ENCODE assay signal across 1 cellular context in the genomic region with DNA sequence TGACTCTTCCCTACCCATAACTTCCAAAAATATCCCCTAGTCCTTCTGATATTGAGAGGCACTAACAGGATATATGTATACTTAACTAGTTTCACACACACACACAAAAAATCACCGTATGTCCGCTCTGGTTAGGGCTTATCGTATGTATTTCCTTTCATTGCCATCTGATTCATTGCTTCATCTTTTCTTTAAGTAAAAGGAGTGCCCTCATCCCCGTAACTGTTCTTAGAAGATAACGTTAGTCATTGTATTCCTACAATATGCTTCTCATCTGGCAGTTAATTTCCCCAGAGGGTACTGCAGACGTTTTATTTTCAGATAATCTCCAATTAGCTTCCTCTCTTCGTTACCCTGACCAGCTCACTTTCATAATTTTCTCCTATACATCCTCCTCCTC.
TF ChIP-seq lines count a peak whose summit lies in the region.

No MANE protein-coding gene starts in this region.

TF ChIP-seq in K562, 482 proteins besides CTCF, POLR2A, EP300 and RAD21 (continues in another document):
- TF ChIP-seq FOSL1 (tag; conservative IDR thresholded peaks at IDR 0.05) (peak; percentile 78), XRCC3 (IDR thresholded peaks at IDR 0.05) (no peak), MTA2 (IDR thresholded peaks at IDR 0.05; ENCODE audit: low read depth) (peak; percentile 22; the same call in 1 of the 2 replicates), RFX1 (IDR thresholded peaks at IDR 0.05) (no peak), STAT5A (IDR thresholded peaks at IDR 0.05; ENCODE audit: borderline replicate concordance, low read length) (peak; percentile 52; the same call in 1 of the 2 replicates), HDAC1 (IDR thresholded peaks at IDR 0.05) (peak in 1 of 2 experiments; percentile 77; a peak in 2 of 4 replicates), KDM1A (IDR thresholded peaks at IDR 0.05) (peak; percentile 94), PHB2 (IDR thresholded peaks at IDR 0.05; ENCODE audit: low read depth) (peak; percentile 34; the same call in 1 of the 2 replicates), TGIF2 (CRISPR knock-in tag; IDR thresholded peaks at IDR 0.05) (no peak), KHSRP (IDR thresholded peaks at IDR 0.05) (no peak), TAL1 (IDR thresholded peaks at IDR 0.05) (peak; percentile 73), NCOA2 (IDR thresholded peaks at IDR 0.05; ENCODE audit: partially characterized antibody in 2 of 2) (peak in 1 of 2 experiments; percentile 37), HDAC6 (IDR thresholded peaks at IDR 0.05; ENCODE audit: low read depth, low read length) (no peak), SMARCE1 (IDR thresholded peaks at IDR 0.05) (peak; percentile 69; the same call in 1 of the 2 replicates), NR1H2 (CRISPR knock-in tag; IDR thresholded peaks at IDR 0.05) (no peak), NBN (IDR thresholded peaks at IDR 0.05; ENCODE audit: low read depth) (0 out of 2 replicates have a peak, but pooled peaks have one; percentile 19), CHD2 (IDR thresholded peaks at IDR 0.05; ENCODE audit: low read depth, low read length) (no peak), SMARCA4 (IDR thresholded peaks at IDR 0.05) (peak; percentile 73), BCOR (IDR thresholded peaks at IDR 0.05) (peak; percentile 51; the same call in 1 of the 2 replicates), CBFA2T2 (conservative IDR thresholded peaks at IDR 0.05) (peak; percentile 84), TCF3 (CRISPR knock-in tag; IDR thresholded peaks at IDR 0.05) (peak; percentile 82), HDAC2 (IDR thresholded peaks at IDR 0.05) (peak; percentile 74), ZKSCAN3 (CRISPR knock-in tag; IDR thresholded peaks at IDR 0.05) (no peak), MCM3 (IDR thresholded peaks at IDR 0.05) (no peak), PML (IDR thresholded peaks at IDR 0.05; ENCODE audit: low read length) (0 out of 2 replicates have a peak, but pooled peaks have one; percentile 47), KLF16 (IDR thresholded peaks at IDR 0.05) (peak; percentile 77), NFIC (IDR thresholded peaks at IDR 0.05) (peak; percentile 61), FOXM1 (IDR thresholded peaks at IDR 0.05; ENCODE audit: low read depth) (peak; percentile 55; the same call in 1 of the 2 replicates), FOXM1 (CRISPR knock-in tag; IDR thresholded peaks at IDR 0.05; ENCODE audit: low read depth) (no peak), RCOR1 (IDR thresholded peaks at IDR 0.05; ENCODE audit: borderline replicate concordance in 1 of 2, low read depth in 2 of 2, low read length in 2 of 2) (peak; percentile 38 to 90; a peak in 2 of 4 replicates), SOX6 (IDR thresholded peaks at IDR 0.05) (peak; percentile 92), DPF2 (IDR thresholded peaks at IDR 0.05) (peak; percentile 71), NEUROD1 (IDR thresholded peaks at IDR 0.05; ENCODE audit: borderline replicate concordance, low read depth, low read length, partially characterized antibody) (no peak), FOXJ3 (CRISPR knock-in tag; IDR thresholded peaks at IDR 0.05) (no peak), TEAD4 (IDR thresholded peaks at IDR 0.05; ENCODE audit: low read length) (peak; percentile 86), TEAD4 (CRISPR knock-in tag; IDR thresholded peaks at IDR 0.05; ENCODE audit: borderline replicate concordance) (no peak)
- TF ChIP-seq, protein P1, sequence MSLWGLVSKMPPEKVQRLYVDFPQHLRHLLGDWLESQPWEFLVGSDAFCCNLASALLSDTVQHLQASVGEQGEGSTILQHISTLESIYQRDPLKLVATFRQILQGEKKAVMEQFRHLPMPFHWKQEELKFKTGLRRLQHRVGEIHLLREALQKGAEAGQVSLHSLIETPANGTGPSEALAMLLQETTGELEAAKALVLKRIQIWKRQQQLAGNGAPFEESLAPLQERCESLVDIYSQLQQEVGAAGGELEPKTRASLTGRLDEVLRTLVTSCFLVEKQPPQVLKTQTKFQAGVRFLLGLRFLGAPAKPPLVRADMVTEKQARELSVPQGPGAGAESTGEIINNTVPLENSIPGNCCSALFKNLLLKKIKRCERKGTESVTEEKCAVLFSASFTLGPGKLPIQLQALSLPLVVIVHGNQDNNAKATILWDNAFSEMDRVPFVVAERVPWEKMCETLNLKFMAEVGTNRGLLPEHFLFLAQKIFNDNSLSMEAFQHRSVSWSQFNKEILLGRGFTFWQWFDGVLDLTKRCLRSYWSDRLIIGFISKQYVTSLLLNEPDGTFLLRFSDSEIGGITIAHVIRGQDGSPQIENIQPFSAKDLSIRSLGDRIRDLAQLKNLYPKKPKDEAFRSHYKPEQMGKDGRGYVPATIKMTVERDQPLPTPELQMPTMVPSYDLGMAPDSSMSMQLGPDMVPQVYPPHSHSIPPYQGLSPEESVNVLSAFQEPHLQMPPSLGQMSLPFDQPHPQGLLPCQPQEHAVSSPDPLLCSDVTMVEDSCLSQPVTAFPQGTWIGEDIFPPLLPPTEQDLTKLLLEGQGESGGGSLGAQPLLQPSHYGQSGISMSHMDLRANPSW (CRISPR knock-in tag; IDR thresholded peaks at IDR 0.05), result no peak
- TF ChIP-seq, protein P2, sequence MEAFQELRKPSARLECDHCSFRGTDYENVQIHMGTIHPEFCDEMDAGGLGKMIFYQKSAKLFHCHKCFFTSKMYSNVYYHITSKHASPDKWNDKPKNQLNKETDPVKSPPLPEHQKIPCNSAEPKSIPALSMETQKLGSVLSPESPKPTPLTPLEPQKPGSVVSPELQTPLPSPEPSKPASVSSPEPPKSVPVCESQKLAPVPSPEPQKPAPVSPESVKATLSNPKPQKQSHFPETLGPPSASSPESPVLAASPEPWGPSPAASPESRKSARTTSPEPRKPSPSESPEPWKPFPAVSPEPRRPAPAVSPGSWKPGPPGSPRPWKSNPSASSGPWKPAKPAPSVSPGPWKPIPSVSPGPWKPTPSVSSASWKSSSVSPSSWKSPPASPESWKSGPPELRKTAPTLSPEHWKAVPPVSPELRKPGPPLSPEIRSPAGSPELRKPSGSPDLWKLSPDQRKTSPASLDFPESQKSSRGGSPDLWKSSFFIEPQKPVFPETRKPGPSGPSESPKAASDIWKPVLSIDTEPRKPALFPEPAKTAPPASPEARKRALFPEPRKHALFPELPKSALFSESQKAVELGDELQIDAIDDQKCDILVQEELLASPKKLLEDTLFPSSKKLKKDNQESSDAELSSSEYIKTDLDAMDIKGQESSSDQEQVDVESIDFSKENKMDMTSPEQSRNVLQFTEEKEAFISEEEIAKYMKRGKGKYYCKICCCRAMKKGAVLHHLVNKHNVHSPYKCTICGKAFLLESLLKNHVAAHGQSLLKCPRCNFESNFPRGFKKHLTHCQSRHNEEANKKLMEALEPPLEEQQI (IDR thresholded peaks at IDR 0.05), result peak; percentile 39; the same call in 1 of the 2 replicates
- TF ChIP-seq, protein P3, sequence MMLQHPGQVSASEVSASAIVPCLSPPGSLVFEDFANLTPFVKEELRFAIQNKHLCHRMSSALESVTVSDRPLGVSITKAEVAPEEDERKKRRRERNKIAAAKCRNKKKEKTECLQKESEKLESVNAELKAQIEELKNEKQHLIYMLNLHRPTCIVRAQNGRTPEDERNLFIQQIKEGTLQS (IDR thresholded peaks at IDR 0.05), result peak; percentile 47
- TF ChIP-seq, protein P3 (CRISPR knock-in tag; conservative IDR thresholded peaks at IDR 0.05), result no peak
- TF ChIP-seq, protein P4, sequence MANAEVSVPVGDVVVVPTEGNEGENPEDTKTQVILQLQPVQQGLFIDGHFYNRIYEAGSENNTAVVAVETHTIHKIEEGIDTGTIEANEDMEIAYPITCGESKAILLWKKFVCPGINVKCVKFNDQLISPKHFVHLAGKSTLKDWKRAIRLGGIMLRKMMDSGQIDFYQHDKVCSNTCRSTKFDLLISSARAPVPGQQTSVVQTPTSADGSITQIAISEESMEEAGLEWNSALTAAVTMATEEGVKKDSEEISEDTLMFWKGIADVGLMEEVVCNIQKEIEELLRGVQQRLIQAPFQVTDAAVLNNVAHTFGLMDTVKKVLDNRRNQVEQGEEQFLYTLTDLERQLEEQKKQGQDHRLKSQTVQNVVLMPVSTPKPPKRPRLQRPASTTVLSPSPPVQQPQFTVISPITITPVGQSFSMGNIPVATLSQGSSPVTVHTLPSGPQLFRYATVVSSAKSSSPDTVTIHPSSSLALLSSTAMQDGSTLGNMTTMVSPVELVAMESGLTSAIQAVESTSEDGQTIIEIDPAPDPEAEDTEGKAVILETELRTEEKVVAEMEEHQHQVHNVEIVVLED (CRISPR knock-in tag; IDR thresholded peaks at IDR 0.05), result no peak
- TF ChIP-seq, protein P5, sequence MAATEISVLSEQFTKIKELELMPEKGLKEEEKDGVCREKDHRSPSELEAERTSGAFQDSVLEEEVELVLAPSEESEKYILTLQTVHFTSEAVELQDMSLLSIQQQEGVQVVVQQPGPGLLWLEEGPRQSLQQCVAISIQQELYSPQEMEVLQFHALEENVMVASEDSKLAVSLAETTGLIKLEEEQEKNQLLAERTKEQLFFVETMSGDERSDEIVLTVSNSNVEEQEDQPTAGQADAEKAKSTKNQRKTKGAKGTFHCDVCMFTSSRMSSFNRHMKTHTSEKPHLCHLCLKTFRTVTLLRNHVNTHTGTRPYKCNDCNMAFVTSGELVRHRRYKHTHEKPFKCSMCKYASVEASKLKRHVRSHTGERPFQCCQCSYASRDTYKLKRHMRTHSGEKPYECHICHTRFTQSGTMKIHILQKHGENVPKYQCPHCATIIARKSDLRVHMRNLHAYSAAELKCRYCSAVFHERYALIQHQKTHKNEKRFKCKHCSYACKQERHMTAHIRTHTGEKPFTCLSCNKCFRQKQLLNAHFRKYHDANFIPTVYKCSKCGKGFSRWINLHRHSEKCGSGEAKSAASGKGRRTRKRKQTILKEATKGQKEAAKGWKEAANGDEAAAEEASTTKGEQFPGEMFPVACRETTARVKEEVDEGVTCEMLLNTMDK (IDR thresholded peaks at IDR 0.05; ENCODE audit: borderline replicate concordance, insufficient read depth, low read depth, low read length, poor library complexity, severe bottlenecking), result no peak
- TF ChIP-seq, protein P6, sequence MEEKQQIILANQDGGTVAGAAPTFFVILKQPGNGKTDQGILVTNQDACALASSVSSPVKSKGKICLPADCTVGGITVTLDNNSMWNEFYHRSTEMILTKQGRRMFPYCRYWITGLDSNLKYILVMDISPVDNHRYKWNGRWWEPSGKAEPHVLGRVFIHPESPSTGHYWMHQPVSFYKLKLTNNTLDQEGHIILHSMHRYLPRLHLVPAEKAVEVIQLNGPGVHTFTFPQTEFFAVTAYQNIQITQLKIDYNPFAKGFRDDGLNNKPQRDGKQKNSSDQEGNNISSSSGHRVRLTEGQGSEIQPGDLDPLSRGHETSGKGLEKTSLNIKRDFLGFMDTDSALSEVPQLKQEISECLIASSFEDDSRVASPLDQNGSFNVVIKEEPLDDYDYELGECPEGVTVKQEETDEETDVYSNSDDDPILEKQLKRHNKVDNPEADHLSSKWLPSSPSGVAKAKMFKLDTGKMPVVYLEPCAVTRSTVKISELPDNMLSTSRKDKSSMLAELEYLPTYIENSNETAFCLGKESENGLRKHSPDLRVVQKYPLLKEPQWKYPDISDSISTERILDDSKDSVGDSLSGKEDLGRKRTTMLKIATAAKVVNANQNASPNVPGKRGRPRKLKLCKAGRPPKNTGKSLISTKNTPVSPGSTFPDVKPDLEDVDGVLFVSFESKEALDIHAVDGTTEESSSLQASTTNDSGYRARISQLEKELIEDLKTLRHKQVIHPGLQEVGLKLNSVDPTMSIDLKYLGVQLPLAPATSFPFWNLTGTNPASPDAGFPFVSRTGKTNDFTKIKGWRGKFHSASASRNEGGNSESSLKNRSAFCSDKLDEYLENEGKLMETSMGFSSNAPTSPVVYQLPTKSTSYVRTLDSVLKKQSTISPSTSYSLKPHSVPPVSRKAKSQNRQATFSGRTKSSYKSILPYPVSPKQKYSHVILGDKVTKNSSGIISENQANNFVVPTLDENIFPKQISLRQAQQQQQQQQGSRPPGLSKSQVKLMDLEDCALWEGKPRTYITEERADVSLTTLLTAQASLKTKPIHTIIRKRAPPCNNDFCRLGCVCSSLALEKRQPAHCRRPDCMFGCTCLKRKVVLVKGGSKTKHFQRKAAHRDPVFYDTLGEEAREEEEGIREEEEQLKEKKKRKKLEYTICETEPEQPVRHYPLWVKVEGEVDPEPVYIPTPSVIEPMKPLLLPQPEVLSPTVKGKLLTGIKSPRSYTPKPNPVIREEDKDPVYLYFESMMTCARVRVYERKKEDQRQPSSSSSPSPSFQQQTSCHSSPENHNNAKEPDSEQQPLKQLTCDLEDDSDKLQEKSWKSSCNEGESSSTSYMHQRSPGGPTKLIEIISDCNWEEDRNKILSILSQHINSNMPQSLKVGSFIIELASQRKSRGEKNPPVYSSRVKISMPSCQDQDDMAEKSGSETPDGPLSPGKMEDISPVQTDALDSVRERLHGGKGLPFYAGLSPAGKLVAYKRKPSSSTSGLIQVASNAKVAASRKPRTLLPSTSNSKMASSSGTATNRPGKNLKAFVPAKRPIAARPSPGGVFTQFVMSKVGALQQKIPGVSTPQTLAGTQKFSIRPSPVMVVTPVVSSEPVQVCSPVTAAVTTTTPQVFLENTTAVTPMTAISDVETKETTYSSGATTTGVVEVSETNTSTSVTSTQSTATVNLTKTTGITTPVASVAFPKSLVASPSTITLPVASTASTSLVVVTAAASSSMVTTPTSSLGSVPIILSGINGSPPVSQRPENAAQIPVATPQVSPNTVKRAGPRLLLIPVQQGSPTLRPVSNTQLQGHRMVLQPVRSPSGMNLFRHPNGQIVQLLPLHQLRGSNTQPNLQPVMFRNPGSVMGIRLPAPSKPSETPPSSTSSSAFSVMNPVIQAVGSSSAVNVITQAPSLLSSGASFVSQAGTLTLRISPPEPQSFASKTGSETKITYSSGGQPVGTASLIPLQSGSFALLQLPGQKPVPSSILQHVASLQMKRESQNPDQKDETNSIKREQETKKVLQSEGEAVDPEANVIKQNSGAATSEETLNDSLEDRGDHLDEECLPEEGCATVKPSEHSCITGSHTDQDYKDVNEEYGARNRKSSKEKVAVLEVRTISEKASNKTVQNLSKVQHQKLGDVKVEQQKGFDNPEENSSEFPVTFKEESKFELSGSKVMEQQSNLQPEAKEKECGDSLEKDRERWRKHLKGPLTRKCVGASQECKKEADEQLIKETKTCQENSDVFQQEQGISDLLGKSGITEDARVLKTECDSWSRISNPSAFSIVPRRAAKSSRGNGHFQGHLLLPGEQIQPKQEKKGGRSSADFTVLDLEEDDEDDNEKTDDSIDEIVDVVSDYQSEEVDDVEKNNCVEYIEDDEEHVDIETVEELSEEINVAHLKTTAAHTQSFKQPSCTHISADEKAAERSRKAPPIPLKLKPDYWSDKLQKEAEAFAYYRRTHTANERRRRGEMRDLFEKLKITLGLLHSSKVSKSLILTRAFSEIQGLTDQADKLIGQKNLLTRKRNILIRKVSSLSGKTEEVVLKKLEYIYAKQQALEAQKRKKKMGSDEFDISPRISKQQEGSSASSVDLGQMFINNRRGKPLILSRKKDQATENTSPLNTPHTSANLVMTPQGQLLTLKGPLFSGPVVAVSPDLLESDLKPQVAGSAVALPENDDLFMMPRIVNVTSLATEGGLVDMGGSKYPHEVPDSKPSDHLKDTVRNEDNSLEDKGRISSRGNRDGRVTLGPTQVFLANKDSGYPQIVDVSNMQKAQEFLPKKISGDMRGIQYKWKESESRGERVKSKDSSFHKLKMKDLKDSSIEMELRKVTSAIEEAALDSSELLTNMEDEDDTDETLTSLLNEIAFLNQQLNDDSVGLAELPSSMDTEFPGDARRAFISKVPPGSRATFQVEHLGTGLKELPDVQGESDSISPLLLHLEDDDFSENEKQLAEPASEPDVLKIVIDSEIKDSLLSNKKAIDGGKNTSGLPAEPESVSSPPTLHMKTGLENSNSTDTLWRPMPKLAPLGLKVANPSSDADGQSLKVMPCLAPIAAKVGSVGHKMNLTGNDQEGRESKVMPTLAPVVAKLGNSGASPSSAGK (IDR thresholded peaks at IDR 0.05), result no peak
